8 cellular contexts compared by ENCODE assay signal in the genomic region with DNA sequence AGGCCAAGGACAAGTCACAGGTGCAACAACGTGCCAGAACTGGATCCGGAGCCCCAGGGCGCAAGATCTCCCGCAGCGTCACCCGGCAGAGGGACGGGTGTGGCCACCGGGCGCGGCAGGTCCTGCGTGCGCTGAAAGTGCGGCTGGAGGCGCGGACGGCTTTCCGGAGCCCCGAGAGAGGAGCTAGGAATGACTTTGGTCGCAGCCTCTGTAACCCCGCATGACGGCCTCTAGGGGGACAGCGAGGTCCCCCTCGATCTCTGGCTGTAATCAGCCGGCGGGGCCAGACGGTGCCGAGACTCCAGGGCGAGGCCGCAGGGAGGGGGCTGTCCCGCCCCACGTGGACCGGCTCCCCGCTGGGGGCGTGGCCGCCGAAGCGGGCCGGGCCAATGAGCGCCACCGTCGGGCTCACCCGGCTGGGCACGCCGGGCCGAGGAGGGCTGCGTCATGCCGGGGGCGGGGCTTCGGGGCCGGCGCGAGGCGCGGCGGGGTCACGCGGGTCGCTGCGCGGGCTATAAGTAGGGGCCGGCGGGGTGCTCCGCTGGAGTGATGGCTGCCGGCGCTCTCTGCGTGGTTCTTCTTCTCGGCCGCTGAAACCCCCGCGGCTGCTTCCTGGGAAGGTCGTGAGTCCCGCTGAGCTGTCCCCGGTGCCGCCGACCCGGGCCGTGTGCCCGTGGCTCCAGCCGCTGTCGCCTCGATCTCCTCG. TPM values are rescaled to one million over a fixed set of nuclear protein-coding genes. Genes with fewer than 3 reads are reported as not detected.
DNase-seq lines count a peak whose midpoint lies in the region; ATAC-seq and TF ChIP-seq lines count a peak whose summit lies in the region.

A gene with protein sequence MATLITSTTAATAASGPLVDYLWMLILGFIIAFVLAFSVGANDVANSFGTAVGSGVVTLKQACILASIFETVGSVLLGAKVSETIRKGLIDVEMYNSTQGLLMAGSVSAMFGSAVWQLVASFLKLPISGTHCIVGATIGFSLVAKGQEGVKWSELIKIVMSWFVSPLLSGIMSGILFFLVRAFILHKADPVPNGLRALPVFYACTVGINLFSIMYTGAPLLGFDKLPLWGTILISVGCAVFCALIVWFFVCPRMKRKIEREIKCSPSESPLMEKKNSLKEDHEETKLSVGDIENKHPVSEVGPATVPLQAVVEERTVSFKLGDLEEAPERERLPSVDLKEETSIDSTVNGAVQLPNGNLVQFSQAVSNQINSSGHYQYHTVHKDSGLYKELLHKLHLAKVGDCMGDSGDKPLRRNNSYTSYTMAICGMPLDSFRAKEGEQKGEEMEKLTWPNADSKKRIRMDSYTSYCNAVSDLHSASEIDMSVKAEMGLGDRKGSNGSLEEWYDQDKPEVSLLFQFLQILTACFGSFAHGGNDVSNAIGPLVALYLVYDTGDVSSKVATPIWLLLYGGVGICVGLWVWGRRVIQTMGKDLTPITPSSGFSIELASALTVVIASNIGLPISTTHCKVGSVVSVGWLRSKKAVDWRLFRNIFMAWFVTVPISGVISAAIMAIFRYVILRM (plus strand): TSS at position 544 of the 706 bp plus-strand sequence. CDS start 890 bp downstream, outside the sequence.

- H3K36me3 Mint-ChIP-seq in naive thymus-derived CD8-positive, alpha-beta T cell, result peaks cover 4 to 38% (median 7%) of the 10 kb centered on the region in 3 donors

- H3K4me3 ChIP-seq in DOHH2 (ENCODE audit: low read length) (peak within 1 kb of the TSS; percentile 80), fibroblast of lung (replicated peaks in 1 of 4; ENCODE audit: control extremely low read depth in 1 of 4, insufficient read depth in 1 of 4, low read depth in 3 of 4, low read length in 4 of 4) (peak within 1 kb of the TSS; percentile 54 to 93 (median 86))

- H3K4me2 ChIP-seq in DOHH2 (ENCODE audit: low read length) (peak within 1 kb of the TSS; percentile 92), fibroblast of lung (ENCODE audit: extremely low read depth, insufficient read depth, low read length) (peak within 1 kb of the TSS; percentile 95)

- TF ChIP-seq CTCF in DOHH2 (IDR thresholded peaks at IDR 0.05; ENCODE audit: low read depth, low read length, poor library complexity, severe bottlenecking), result peak; percentile 60
- peak; percentile 1 to 5 for TF ChIP-seq CTCF in fibroblast of lung (conservative IDR thresholded peaks at IDR 0.05 in 1 of 2, IDR thresholded peaks at IDR 0.05 in 1 of 2; ENCODE audit: low read depth in 1 of 2, low read length in 2 of 2)

- DNase-seq in RPMI7951 (ENCODE audit: low read depth) (peak; percentile 97), fibroblast of lung (ENCODE audit: low read depth in 2 of 2) (peak; percentile 87 to 91)
- peak; percentile 96 to 99 for DNase-seq in activated T-helper 1 cell treated with anti-CD3 and anti-CD28 coated beads, Interleukin-2, amount 50 U/mL, for 16 hours (ENCODE audit: low read depth in 1 of 2, low spot score in 1 of 2)
- peak; percentile 96 to 100 (median 99) for DNase-seq in naive thymus-derived CD8-positive, alpha-beta T cell
- peak; percentile 95 for DNase-seq in stimulated activated naive CD4-positive, alpha-beta T cell treated with Interleukin-2 at 50 U/mL for 16 hours (lab: John Stamatoyannopoulos, UW)

- H4K20me1 ChIP-seq in DOHH2 (ENCODE audit: control insufficient read depth, insufficient read depth, low read depth, low read length), result peaks cover 26% of the 10 kb centered on the region
- H4K20me1 ChIP-seq in fibroblast of lung (ENCODE audit: control insufficient read depth, extremely low read depth, insufficient read depth, low read length), result no peaks in the 10 kb centered on the region

- peak within 1 kb of the TSS; percentile 98 for H3K9ac ChIP-seq in fibroblast of lung (ENCODE audit: insufficient read depth, low read length)

- H3K27ac ChIP-seq in DOHH2 (ENCODE audit: low read depth, low read length) (peak within 1 kb of the TSS; percentile 81), KOPT-K1 (ENCODE audit: low read depth, low read length, poor library complexity, severe bottlenecking) (peak within 1 kb of the TSS; percentile 99), fibroblast of lung (ENCODE audit: insufficient read depth, low read length) (peak within 1 kb of the TSS; percentile 95)

- H3K9me3 ChIP-seq in DOHH2 (ENCODE audit: control insufficient read depth, insufficient read depth, low read length), result no peaks in the 10 kb centered on the region
- no peaks in the 10 kb centered on the region for H3K9me3 ChIP-seq in KOPT-K1 (ENCODE audit: insufficient read depth, low read length, poor library complexity, severe bottlenecking)
- no peaks in the 10 kb centered on the region for H3K9me3 ChIP-seq in fibroblast of lung (ENCODE audit: control insufficient read depth, insufficient read depth, low read depth, low read length)

- H3K4me1 ChIP-seq in DOHH2 (ENCODE audit: control insufficient read depth, low read length) (peaks cover 42% of the 10 kb centered on the region), fibroblast of lung (ENCODE audit: control insufficient read depth, extremely low read depth, insufficient read depth, low read length) (peaks cover 32% of the 10 kb centered on the region)

- peak; percentile 86 for ATAC-seq in GM21786 (IDR thresholded peaks at IDR 0.05; ENCODE audit: unreplicated experiment)
- peak; percentile 90 for ATAC-seq in naive thymus-derived CD8-positive, alpha-beta T cell

- no peaks in the 10 kb centered on the region for H3K27me3 ChIP-seq in DOHH2 (ENCODE audit: control insufficient read depth, low read length)
- H3K27me3 ChIP-seq in fibroblast of lung (ENCODE audit: control insufficient read depth, insufficient read depth, low read length), result no peaks in the 10 kb centered on the region

- H3F3A ChIP-seq in DOHH2 (ENCODE audit: control insufficient read depth, insufficient read depth), result 0 out of 2 replicates have a peak, but pooled peaks cover 2% of the 10 kb centered on the region

- H3K4me1 Mint-ChIP-seq in naive thymus-derived CD8-positive, alpha-beta T cell, result peaks cover 35 to 64% (median 61%) of the 10 kb centered on the region in 4 donors

- H3K9me3 Mint-ChIP-seq in naive thymus-derived CD8-positive, alpha-beta T cell, result no peaks in the 10 kb centered on the region

- POLR2A ChIA-PET in naive thymus-derived CD8-positive, alpha-beta T cell (lab: Charles Lee), result interaction anchor here (0.7 to 9.9 kb wide), 13 partner anchors 12 to 1525 kb away, joined by 3 to 330 read pairs (median 3); partner anchors contain the start of genes BCL2L11, CHCHD5 and POLR1B

- peak within 1 kb of the TSS; percentile 59 to 95 (median 92) for H3K27ac Mint-ChIP-seq in naive thymus-derived CD8-positive, alpha-beta T cell

- no peaks in the 10 kb centered on the region for H3K9me2 ChIP-seq in DOHH2 (replicated peaks; ENCODE audit: control insufficient read depth, low read length)

- peak within 1 kb of the TSS; percentile 45 for H2AFZ ChIP-seq in fibroblast of lung (ENCODE audit: low read length)

- no peaks in the 10 kb centered on the region for H3K27me3 Mint-ChIP-seq in naive thymus-derived CD8-positive, alpha-beta T cell

- H3K79me2 ChIP-seq in DOHH2 (ENCODE audit: control insufficient read depth, low read length) (peaks cover 59% of the 10 kb centered on the region), fibroblast of lung (ENCODE audit: control insufficient read depth, insufficient read depth, low read length) (peaks cover 47% of the 10 kb centered on the region)

- peaks cover 47% of the 10 kb centered on the region for H3K36me3 ChIP-seq in DOHH2 (ENCODE audit: control insufficient read depth, low read length)
- H3K36me3 ChIP-seq in KOPT-K1 (ENCODE audit: insufficient read depth, low read length), result peaks cover 39% of the 10 kb centered on the region
- H3K36me3 ChIP-seq in fibroblast of lung (ENCODE audit: control insufficient read depth, insufficient read depth, low read length), result peaks cover 2% of the 10 kb centered on the region

- H3K4me3 Mint-ChIP-seq in naive thymus-derived CD8-positive, alpha-beta T cell, result peak within 1 kb of the TSS; percentile 86 to 95 (median 92)

RNA-seq across cellular contexts. Expression of the gene that starts here (rescaled TPM):
- 124 and 127 TPM in 2 replicates for total RNA-seq in RPMI7951 (2014; rRNA removed; shearing (Covaris generic))
- 36.7 and 61.3 TPM in 2 replicates for total RNA-seq in fibroblast of lung
- 77.3 and 154 TPM in 2 replicates for polyA plus RNA-seq in fibroblast of lung
- 47.5 and 107 TPM in 2 replicates for polyA plus RNA-seq in fibroblast of lung (2012)
- polyA minus RNA-seq in fibroblast of lung (ENCODE audit: low replicate concordance), result 33.9 and 98.6 TPM in 2 replicates
- total RNA-seq in naive thymus-derived CD8-positive, alpha-beta T cell, result 10 to 100 TPM; 71.2 to 75.6 TPM
- 10 to 100 TPM; 17.0 to 33.7 (median 21.2) TPM for polyA plus RNA-seq in naive thymus-derived CD8-positive, alpha-beta T cell

Comparison
In these comparisons a context has a peak if more than half of its experiments do, and no peak if none do; other contexts are left out.
1. Peak in every context shown above with its lines: DNase-seq, ATAC-seq, H3K4me3 ChIP-seq and H3K27ac ChIP-seq.